9 cellular contexts compared by ENCODE assay signal in the genomic region with DNA sequence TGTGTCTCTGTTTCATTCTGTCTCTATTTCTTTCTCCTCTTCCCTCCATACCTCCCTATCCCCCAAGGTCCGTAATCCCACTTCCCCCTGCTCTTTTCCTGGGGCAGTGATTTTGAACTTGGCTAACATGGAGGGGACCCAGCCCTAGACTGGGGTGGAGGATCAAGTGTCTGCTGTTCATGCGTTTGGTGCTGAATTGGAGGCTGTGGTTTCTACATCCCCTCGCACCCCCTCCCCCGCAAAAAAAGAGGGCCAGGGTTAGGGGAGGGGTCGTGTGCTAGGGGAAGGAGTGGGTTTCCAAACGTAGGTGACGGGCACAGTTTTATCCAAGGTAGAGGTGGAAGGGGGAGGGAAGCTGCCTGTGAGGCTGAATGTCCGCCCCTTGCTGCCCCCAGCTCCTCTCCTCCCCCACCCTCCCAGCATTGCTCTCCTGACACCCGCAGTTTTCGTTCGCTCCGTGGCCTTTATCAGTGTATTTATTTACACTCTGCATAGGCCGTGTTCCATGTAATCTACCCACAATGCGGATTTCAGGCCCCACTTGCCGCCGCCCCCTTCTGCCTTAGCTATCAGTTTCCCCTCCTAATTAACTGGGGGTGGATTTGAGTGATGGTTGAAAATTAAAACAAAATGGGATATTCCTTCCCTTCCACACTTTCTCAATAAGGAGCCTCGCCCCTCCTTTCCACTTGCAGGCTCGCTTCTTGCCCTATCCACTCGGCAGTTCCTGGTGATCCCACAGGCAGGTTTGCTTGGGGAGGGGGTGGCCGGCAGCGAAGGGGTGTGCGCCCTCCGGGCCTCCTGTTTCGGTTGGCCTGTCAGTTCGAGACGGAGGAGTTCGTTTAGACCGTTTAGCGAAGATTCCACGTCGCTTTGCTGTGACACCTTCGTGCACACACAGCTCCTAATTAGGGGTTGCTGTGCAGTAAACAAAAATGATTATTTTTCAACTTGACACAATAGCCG. TPM values are rescaled to one million over a fixed set of nuclear protein-coding genes. Genes with fewer than 3 reads are reported as not detected.
DNase-seq lines count a peak whose midpoint lies in the region; ATAC-seq, FAIRE-seq and TF ChIP-seq lines count a peak whose summit lies in the region.
"Had no signal": no experiment of that assay in that cellular context is flagged by ENCODE, and none has a peak within 500 bp of the region (broad histone marks: within the 10 kb centered on the region; RNA-seq: fewer than 3 reads in every experiment).

No MANE protein-coding gene starts in this region.

- TF ChIP-seq CTCF in mesothelial cell of epicardium (IDR thresholded peaks at IDR 0.05; ENCODE audit: unreplicated experiment) = no peak
- TF ChIP-seq CTCF in pancreas (IDR thresholded peaks at IDR 0.05) = no peak

- H3K4me3 ChIP-seq in pancreas = no peak overlapping the region

- H3K4me3 Mint-ChIP-seq in stimulated activated naive CD8-positive, alpha-beta T cell treated with anti-CD3 and anti-CD28 coated beads, Interleukin-15, Interleukin-2, amounts not matched to agents 100 ng/mL and 50 ng/mL, for 24 hours = peak overlapping the region; percentile 55
- H3K4me3 Mint-ChIP-seq in activated T-helper 17 cell treated with anti-CD3 and anti-CD28 coated beads, Interleukin-2, amount 50 U/mL, for 72 hours = peak overlapping the region; percentile 72
- H3K4me3 Mint-ChIP-seq in mesothelial cell of epicardium = peak overlapping the region; percentile 54

- no peaks in the 10 kb centered on the region for H3K9me3 Mint-ChIP-seq in stimulated activated naive CD8-positive, alpha-beta T cell treated with anti-CD3 and anti-CD28 coated beads, Interleukin-15, Interleukin-2, amounts not matched to agents 100 ng/mL and 50 ng/mL, for 24 hours
- H3K9me3 Mint-ChIP-seq in activated T-helper 17 cell treated with anti-CD3 and anti-CD28 coated beads, Interleukin-2, amount 50 U/mL, for 72 hours = no peaks in the 10 kb centered on the region
- H3K9me3 Mint-ChIP-seq in mesothelial cell of epicardium = no peaks in the 10 kb centered on the region

- intact Hi-C loops in pancreas (cut with DNase I) = no loop called here

- H3K27me3 Mint-ChIP-seq in stimulated activated naive CD8-positive, alpha-beta T cell treated with anti-CD3 and anti-CD28 coated beads, Interleukin-15, Interleukin-2, amounts not matched to agents 100 ng/mL and 50 ng/mL, for 24 hours = peaks cover 62% of the 10 kb centered on the region
- H3K27me3 Mint-ChIP-seq in activated T-helper 17 cell treated with anti-CD3 and anti-CD28 coated beads, Interleukin-2, amount 50 U/mL, for 72 hours = peaks cover 15% of the 10 kb centered on the region
- peaks cover 85% of the 10 kb centered on the region for H3K27me3 Mint-ChIP-seq in mesothelial cell of epicardium (ENCODE audit: low read depth)

- no peaks in the 10 kb centered on the region for H3K36me3 Mint-ChIP-seq in stimulated activated naive CD8-positive, alpha-beta T cell treated with anti-CD3 and anti-CD28 coated beads, Interleukin-15, Interleukin-2, amounts not matched to agents 100 ng/mL and 50 ng/mL, for 24 hours (ENCODE audit: low read depth)
- no peaks in the 10 kb centered on the region for H3K36me3 Mint-ChIP-seq in activated T-helper 17 cell treated with anti-CD3 and anti-CD28 coated beads, Interleukin-2, amount 50 U/mL, for 72 hours (ENCODE audit: low read depth)
- H3K36me3 Mint-ChIP-seq in mesothelial cell of epicardium = no peaks in the 10 kb centered on the region

- peaks cover 0 to 22% (median 4%) of the 10 kb centered on the region in 4 donors for H3K27me3 ChIP-seq in pancreas

- 10 to 13% methylated on average over 32 to 33 of the region's 33 CpGs for WGBS in pancreas, 2 donors

- no peaks in the 10 kb centered on the region for H3K9me3 ChIP-seq in pancreas

- peaks cover 39% of the 10 kb centered on the region for H3K4me1 Mint-ChIP-seq in stimulated activated naive CD8-positive, alpha-beta T cell treated with anti-CD3 and anti-CD28 coated beads, Interleukin-15, Interleukin-2, amounts not matched to agents 100 ng/mL and 50 ng/mL, for 24 hours (ENCODE audit: low read depth)
- H3K4me1 Mint-ChIP-seq in activated T-helper 17 cell treated with anti-CD3 and anti-CD28 coated beads, Interleukin-2, amount 50 U/mL, for 72 hours = peaks cover 28% of the 10 kb centered on the region
- peaks cover 7% of the 10 kb centered on the region for H3K4me1 Mint-ChIP-seq in mesothelial cell of epicardium

- TF ChIP-seq POLR2A in GM18505 (IDR thresholded peaks at IDR 0.05; ENCODE audit: borderline replicate concordance, extremely low read depth, insufficient read depth, insufficient read length) = no peak

- FAIRE-seq in pancreas (lab: Jason Lieb, UNC) = no peak

- ATAC-seq in stimulated activated naive CD8-positive, alpha-beta T cell treated with anti-CD3 and anti-CD28 coated beads, Interleukin-15, Interleukin-2, amounts not matched to agents 100 U/mL and 50 U/mL, for 24 hours = no peak
- ATAC-seq in activated T-helper 17 cell treated with anti-CD3 and anti-CD28 coated beads, Interleukin-2, amount 50 U/mL, for 72 hours (replicated peaks) = no peak
- ATAC-seq in HG02840 (IDR thresholded peaks at IDR 0.05; ENCODE audit: low FRiP score, unreplicated experiment) = no peak
- ATAC-seq in pancreas = no peak
- ATAC-seq in GM18505 (IDR thresholded peaks at IDR 0.05; ENCODE audit: unreplicated experiment) = no peak

- DNase-seq in stimulated activated naive CD8-positive, alpha-beta T cell treated with anti-CD3 and anti-CD28 coated beads, Interleukin-15, Interleukin-2, amounts not matched to agents 100 U/mL and 50 U/mL, for 24 hours = no peak
- no peak for DNase-seq in mesothelial cell of epicardium (ENCODE audit: low spot score in 2 of 2, unreplicated experiment in 2 of 2)
- DNase-seq in COLO829 (ENCODE audit: low spot score) = no peak
- DNase-seq in pancreas = no peak
- DNase-seq: NCI-H446 had no signal

- H3K36me3 ChIP-seq in pancreas = no peaks in the 10 kb centered on the region

- H3K27ac ChIP-seq in pancreas = no peak overlapping the region

- no peaks in the 10 kb centered on the region for H3K4me1 ChIP-seq in pancreas

- no peak overlapping the region for H3K27ac Mint-ChIP-seq in stimulated activated naive CD8-positive, alpha-beta T cell treated with anti-CD3 and anti-CD28 coated beads, Interleukin-15, Interleukin-2, amounts not matched to agents 100 ng/mL and 50 ng/mL, for 24 hours
- no peak overlapping the region for H3K27ac Mint-ChIP-seq in activated T-helper 17 cell treated with anti-CD3 and anti-CD28 coated beads, Interleukin-2, amount 50 U/mL, for 72 hours
- no peak overlapping the region for H3K27ac Mint-ChIP-seq in mesothelial cell of epicardium

RNA-seq across cellular contexts. Expression of gene GNAO1, which starts 2.0 kb away (rescaled TPM):
- total RNA-seq in activated T-helper 17 cell treated with anti-CD3 and anti-CD28 coated beads, Interleukin-2, amount 50 U/mL, for 72 hours = under 1 TPM; 0.41 to 0.74 TPM
- total RNA-seq in mesothelial cell of epicardium (2.2 to 3.3 TPM (median 2.8 TPM) in 3 replicates), pancreas (1 to 10 TPM; 1.2 to 6.3 (median 3.9) TPM)
- polyA plus RNA-seq in pancreas = 10 to 100 TPM in 1 of 2 donors, 1 to 10 TPM in 1; 7.6 to 13.4 TPM
